In the genomic region with DNA sequence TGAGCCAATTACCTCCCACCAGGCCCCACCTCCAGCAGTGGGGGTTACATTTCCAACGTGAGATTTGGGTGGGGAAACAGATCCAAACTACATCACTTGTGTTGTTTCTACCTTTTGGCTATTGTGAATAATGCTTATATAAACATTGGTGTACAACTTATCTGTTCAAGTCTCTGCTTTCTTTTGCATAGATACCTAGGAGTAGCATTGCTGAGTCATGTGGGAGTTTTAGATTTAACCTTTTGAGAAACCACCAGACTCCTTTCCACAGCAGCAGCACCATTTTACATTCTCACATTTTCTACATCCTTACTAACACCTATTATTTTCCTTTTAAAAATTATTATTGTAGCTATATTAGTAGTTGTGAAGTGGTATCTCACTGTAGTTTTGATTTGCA, we compare ENCODE assay signal across 3 cellular contexts.
TF ChIP-seq lines count a peak whose summit lies in the region.

No MANE protein-coding gene starts in this region.

TF ChIP-seq in A549, 52 proteins besides CTCF, POLR2A, EP300 and RAD21:
- TF ChIP-seq HOXB13 (CRISPR knock-in tag; IDR thresholded peaks at IDR 0.05; ENCODE audit: low read depth), result no peak
- no peak for TF ChIP-seq CHD4 (IDR thresholded peaks at IDR 0.05; ENCODE audit: borderline replicate concordance)
- no peak for TF ChIP-seq ZNF302 (CRISPR knock-in tag; IDR thresholded peaks at IDR 0.05)
- no peak for TF ChIP-seq NFE2L2 (conservative IDR thresholded peaks at IDR 0.05; ENCODE audit: low read length)
- TF ChIP-seq FOSB (CRISPR knock-in tag; IDR thresholded peaks at IDR 0.05), result no peak
- no peak for TF ChIP-seq TFCP2L1 (CRISPR knock-in tag; IDR thresholded peaks at IDR 0.05)
- TF ChIP-seq SMC3 (IDR thresholded peaks at IDR 0.05), result no peak
- no peak for TF ChIP-seq ZC3H11A (IDR thresholded peaks at IDR 0.05)
- no peak for TF ChIP-seq HEYL (CRISPR knock-in tag; IDR thresholded peaks at IDR 0.05)
- no peak for TF ChIP-seq HOXB5 (CRISPR knock-in tag; IDR thresholded peaks at IDR 0.05)
- no peak for TF ChIP-seq HES2 (IDR thresholded peaks at IDR 0.05)
- no peak for TF ChIP-seq JUNB (IDR thresholded peaks at IDR 0.05)
- no peak for TF ChIP-seq USF2 (IDR thresholded peaks at IDR 0.05)
- TF ChIP-seq NR3C1 (IDR thresholded peaks at IDR 0.05), result no peak
- TF ChIP-seq PHF8 (IDR thresholded peaks at IDR 0.05; ENCODE audit: borderline replicate concordance, low read depth), result no peak
- TF ChIP-seq RARB (CRISPR knock-in tag; IDR thresholded peaks at IDR 0.05), result no peak
- TF ChIP-seq ZSCAN20 (CRISPR knock-in tag; IDR thresholded peaks at IDR 0.05), result no peak

TF ChIP-seq in GM12891, 5 proteins besides CTCF, POLR2A, EP300 and RAD21:
- TF ChIP-seq PAX5 (IDR thresholded peaks at IDR 0.05; ENCODE audit: insufficient read depth, low read length, severe bottlenecking), result no peak
- no peak for TF ChIP-seq POU2F2 (IDR thresholded peaks at IDR 0.05; ENCODE audit: low read depth, low read length)
- TF ChIP-seq SPI1 (IDR thresholded peaks at IDR 0.05; ENCODE audit: low read depth, low read length), result no peak
- no peak for TF ChIP-seq TAF1 (IDR thresholded peaks at IDR 0.05; ENCODE audit: low read depth, low read length)
- TF ChIP-seq POLR2AphosphoS5 (IDR thresholded peaks at IDR 0.05; ENCODE audit: low read depth, low read length), result no peak

TF ChIP-seq in H1, 55 proteins besides CTCF, POLR2A, EP300 and RAD21:
- TF ChIP-seq KDM1A (IDR thresholded peaks at IDR 0.05; ENCODE audit: borderline replicate concordance, low read length) (no peak), E2F6 (IDR thresholded peaks at IDR 0.05) (no peak), ATF3 (IDR thresholded peaks at IDR 0.05; ENCODE audit: insufficient read depth, low read depth, low read length) (no peak), ATF2 (IDR thresholded peaks at IDR 0.05; ENCODE audit: low read length) (no peak), CBX8 (IDR thresholded peaks at IDR 0.05; ENCODE audit: borderline replicate concordance, low read depth, low read length) (no peak), SIX5 (IDR thresholded peaks at IDR 0.05; ENCODE audit: low read depth, low read length) (no peak), FOSL1 (IDR thresholded peaks at IDR 0.05; ENCODE audit: insufficient read depth, low read depth, low read length) (no peak), GABPA (IDR thresholded peaks at IDR 0.05; ENCODE audit: borderline replicate concordance, insufficient read depth, low read length) (no peak), SIRT6 (IDR thresholded peaks at IDR 0.05; ENCODE audit: low read length) (no peak)
